16 cellular contexts compared by ENCODE assay signal in genomic region chr14:33836203-33836894, GRCh38.
DNase-seq lines count a peak whose midpoint lies in the region; ATAC-seq and TF ChIP-seq lines count a peak whose summit lies in the region.
"Had no signal": no experiment of that assay in that cellular context is flagged by ENCODE, and none has a peak within 500 bp of the region (broad histone marks: within the 10 kb centered on the region; RNA-seq: fewer than 3 reads in every experiment).

No MANE protein-coding gene starts in this region.

- DNase-seq in left ventricle myocardium superior = no peak
- no peak for DNase-seq in left ventricle myocardium inferior
- peak; percentile 75 for DNase-seq in NCI-H226
- peak; percentile 32 for DNase-seq in mammary epithelial cell
- DNase-seq in type B pancreatic cell (ENCODE audit: extremely low spot score, unreplicated experiment) = no peak
- DNase-seq in stimulated activated CD8-positive, alpha-beta memory T cell treated with anti-CD3 and anti-CD28 coated beads, Interleukin-4, amount 100 ng/mL, for 48 hours = no peak
- DNase-seq in KG1 (lab: John Stamatoyannopoulos, UW) = no peak
- DNase-seq: activated CD4-positive, alpha-beta T cell treated with anti-CD3 and anti-CD28 coated beads for 48 hours; DND-41; HFFc6; Karpas-422; naive thymus-derived CD8-positive, alpha-beta T cell; NCI-H2081 treated with DMSO at 0.1 percent for 48 hours; tibial artery had no signal

- H3K27me3 ChIP-seq in left ventricle myocardium inferior (ENCODE audit: low read depth) (no peaks in the 10 kb centered on the region), mammary epithelial cell (ENCODE audit: insufficient read depth, low read length) (no peaks in the 10 kb centered on the region)
- H3K27me3 ChIP-seq: ascending aorta, tibial artery had no signal

- WGBS in mammary epithelial cell (ENCODE audit: low coverage, missing lambda C conversion rate) = 29% methylated on average over 8 of the region's 9 CpGs

- CTCF ChIA-PET in mammary epithelial cell (lab: Charles Lee; ENCODE audit: low non-redundant PET) = interaction anchor here (0.6 kb wide), 1 partner anchor 262 kb away, joined by 5 read pairs; no protein-coding TSS in a partner anchor

- H2AFZ ChIP-seq in mammary epithelial cell (ENCODE audit: low read depth, low read length) = peak overlapping the region; percentile 42

- H3K4me1 Mint-ChIP-seq in type B pancreatic cell (ENCODE audit: unreplicated experiment) = peaks cover 23% of the 10 kb centered on the region

- H3K27ac ChIP-seq in left ventricle myocardium inferior (replicated peaks) (no peak overlapping the region), mammary epithelial cell (ENCODE audit: insufficient read depth, low read depth, low read length) (no peak overlapping the region)
- H3K27ac ChIP-seq: ascending aorta, tibial artery had no signal

- no TSS peak for BruUV-seq in mammary epithelial cell (replicated peaks; lab: Mats Ljungman, UMichigan)

- H3K9me3 ChIP-seq in left ventricle myocardium inferior (replicated peaks) (no peaks in the 10 kb centered on the region), mammary epithelial cell (replicated peaks; ENCODE audit: insufficient read depth, low read length) (no peaks in the 10 kb centered on the region)
- H3K9me3 ChIP-seq: ascending aorta, tibial artery had no signal

- in situ Hi-C loops in mammary epithelial cell (cut with MboI; ENCODE audit: low sequenced_read_pairs in 2 of 2) = loop anchor here in 1 of 2 donors (5.0 kb wide), 1 partner anchor 466 kb away; no protein-coding TSS in a partner anchor

- no peaks in the 10 kb centered on the region for H3K9me3 Mint-ChIP-seq in type B pancreatic cell
- H3K9me3 Mint-ChIP-seq: HFFc6; naive thymus-derived CD8-positive, alpha-beta T cell had no signal

- peaks cover 14% of the 10 kb centered on the region for H3K4me1 ChIP-seq in left ventricle myocardium inferior
- peaks cover 4% of the 10 kb centered on the region for H3K4me1 ChIP-seq in mammary epithelial cell (ENCODE audit: insufficient read depth, low read length)

- intact Hi-C loops in left ventricle myocardium superior (cut with micrococcal nuclease) (no loop called here), left ventricle myocardium inferior (cut with micrococcal nuclease) (loop anchor here (5.0 kb wide), 1 partner anchor 466 kb away; no protein-coding TSS in a partner anchor), mammary epithelial cell (cut with micrococcal nuclease) (no loop called here)

- TF ChIP-seq CTCF in left ventricle myocardium inferior (IDR thresholded peaks at IDR 0.05; ENCODE audit: borderline replicate concordance) (no peak), mammary epithelial cell (conservative IDR thresholded peaks at IDR 0.05 in 1 of 2, IDR thresholded peaks at IDR 0.05 in 1 of 2; ENCODE audit: extremely low read depth in 1 of 2, insufficient read depth in 1 of 2, low read depth in 1 of 2, low read length in 2 of 2) (no peak), type B pancreatic cell (conservative IDR thresholded peaks at IDR 0.05) (no peak)

- no peak overlapping the region for H3K9ac ChIP-seq in mammary epithelial cell (ENCODE audit: insufficient read depth, low read length)

- no peaks in the 10 kb centered on the region for H3K79me2 ChIP-seq in mammary epithelial cell (ENCODE audit: insufficient read depth, low read length)

- H3K36me3 ChIP-seq in left ventricle myocardium inferior (no peaks in the 10 kb centered on the region), mammary epithelial cell (ENCODE audit: insufficient read depth, low read length) (no peaks in the 10 kb centered on the region)
- H3K36me3 ChIP-seq: ascending aorta, tibial artery had no signal

- H3K4me3 ChIP-seq in left ventricle myocardium inferior (no peak overlapping the region), mammary epithelial cell (replicated peaks in 1 of 3; ENCODE audit: insufficient read depth in 1 of 3, low read depth in 2 of 3, low read length in 3 of 3) (no peak overlapping the region)
- H3K4me3 ChIP-seq: ascending aorta, tibial artery had no signal

- H3K36me3 Mint-ChIP-seq in type B pancreatic cell = no peaks in the 10 kb centered on the region
- H3K36me3 Mint-ChIP-seq: naive thymus-derived CD8-positive, alpha-beta T cell had no signal

- H4K20me1 ChIP-seq in mammary epithelial cell (ENCODE audit: insufficient read depth, low read length) = no peaks in the 10 kb centered on the region

- peak overlapping the region; percentile 34 for H3K27ac Mint-ChIP-seq in type B pancreatic cell
- H3K27ac Mint-ChIP-seq: HFFc6; naive thymus-derived CD8-positive, alpha-beta T cell had no signal

- peaks cover 4% of the 10 kb centered on the region for H3K27me3 Mint-ChIP-seq in type B pancreatic cell
- H3K27me3 Mint-ChIP-seq: naive thymus-derived CD8-positive, alpha-beta T cell had no signal

- no peak overlapping the region for H3K4me3 Mint-ChIP-seq in type B pancreatic cell
- H3K4me3 Mint-ChIP-seq: HFFc6; naive thymus-derived CD8-positive, alpha-beta T cell had no signal

- ATAC-seq in left ventricle myocardium superior (peak; percentile 50), GM18867 (IDR thresholded peaks at IDR 0.05; ENCODE audit: unreplicated experiment) (no peak)
- ATAC-seq: naive thymus-derived CD8-positive, alpha-beta T cell had no signal

- dilution Hi-C loops in mammary epithelial cell (cut with HindIII; ENCODE audit: low sequenced_read_pairs) = loop anchor here (5.0 kb wide), 2 partner anchors 266 to 471 kb away; no protein-coding TSS in a partner anchor

- H3K4me2 ChIP-seq in mammary epithelial cell (ENCODE audit: insufficient read depth, low read depth, low read length) = no peak overlapping the region

Comparison
In these comparisons a context has a peak if more than half of its experiments do, and no peak if none do; other contexts are left out.
1. DNase-seq: peak in NCI-H226 (single experiment) and mammary epithelial cell (single experiment); none in left ventricle myocardium superior (single experiment), left ventricle myocardium inferior (single experiment), type B pancreatic cell (single experiment), stimulated activated CD8-positive, alpha-beta memory T cell treated with anti-CD3 and anti-CD28 coated beads, Interleukin-4, amount 100 ng/mL, for 48 hours (single experiment) and KG1 (single experiment).